In genomic region chr11:117583063-117583801, GRCh38 we compare ENCODE assay signal across 12 cellular contexts.
DNase-seq lines count a peak whose midpoint lies in the region; ATAC-seq and TF ChIP-seq lines count a peak whose summit lies in the region.
"Had no signal": no experiment of that assay in that cellular context is flagged by ENCODE, and none has a peak within 500 bp of the region (broad histone marks: within the 10 kb centered on the region; RNA-seq: fewer than 3 reads in every experiment).

No MANE protein-coding gene starts in this region.

- no peak for TF ChIP-seq CTCF in foreskin keratinocyte (conservative IDR thresholded peaks at IDR 0.05)
- TF ChIP-seq CTCF in neural crest cell (conservative IDR thresholded peaks at IDR 0.05): no peak

- no peaks in the 10 kb centered on the region for H3K9me3 ChIP-seq in BLaER1

- H3K36me3 Mint-ChIP-seq in neural crest cell (ENCODE audit: low read depth): no peaks in the 10 kb centered on the region
- H3K36me3 Mint-ChIP-seq in natural killer cell treated with Interleukin-12 subunit alpha and Interleukin-12 subunit beta and Interleukin-15 and Interleukin-18, amount 100 ng/mL, for 72 hours: no peaks in the 10 kb centered on the region

- no peaks in the 10 kb centered on the region for H3K36me3 ChIP-seq in BLaER1

- peak overlapping the region; percentile 89 for H3K4me2 ChIP-seq in BLaER1

- no peaks in the 10 kb centered on the region for H4K20me1 ChIP-seq in BLaER1

- H3K9me3 Mint-ChIP-seq in neural crest cell: no peaks in the 10 kb centered on the region
- no peaks in the 10 kb centered on the region for H3K9me3 Mint-ChIP-seq in natural killer cell treated with Interleukin-12 subunit alpha and Interleukin-12 subunit beta and Interleukin-15 and Interleukin-18, amount 100 ng/mL, for 72 hours
- H3K9me3 Mint-ChIP-seq: activated T-cell treated with anti-CD3 and anti-CD28 coated beads, Interleukin-2, amount 50 U/mL, for 24 hours had no signal

- ATAC-seq in foreskin keratinocyte (peak; percentile 11), HG03139 (IDR thresholded peaks at IDR 0.05; ENCODE audit: unreplicated experiment) (no peak)
- no peak for ATAC-seq in natural killer cell treated with Interleukin-12 subunit alpha and Interleukin-12 subunit beta and Interleukin-15 and Interleukin-18, amount 100 ng/mL, for 72 hours

- H3K4me3 ChIP-seq in BLaER1: 0 out of 2 replicates have a peak overlapping the region, but pooled peaks have one; percentile 1

- peak overlapping the region; percentile 25; the same call in 1 of the 2 replicates for H3K27ac ChIP-seq in BLaER1
- H3K27ac ChIP-seq in foreskin keratinocyte: no peak overlapping the region

- peaks cover 28% of the 10 kb centered on the region for H3K4me1 Mint-ChIP-seq in neural crest cell
- H3K4me1 Mint-ChIP-seq in natural killer cell treated with Interleukin-12 subunit alpha and Interleukin-12 subunit beta and Interleukin-15 and Interleukin-18, amount 100 ng/mL, for 72 hours (ENCODE audit: low read depth in 2 of 2): no peaks in the 10 kb centered on the region

- H3K27me3 ChIP-seq in BLaER1 (no peaks in the 10 kb centered on the region), foreskin keratinocyte (peaks cover 23% of the 10 kb centered on the region)

- H3K4me1 ChIP-seq in BLaER1 (peaks cover 41% of the 10 kb centered on the region), foreskin keratinocyte (no peaks in the 10 kb centered on the region)

- no peak overlapping the region for H3K9ac ChIP-seq in BLaER1

- peak overlapping the region; percentile 44 for H3K4me3 Mint-ChIP-seq in neural crest cell
- H3K4me3 Mint-ChIP-seq in natural killer cell treated with Interleukin-12 subunit alpha and Interleukin-12 subunit beta and Interleukin-15 and Interleukin-18, amount 100 ng/mL, for 72 hours: no peak overlapping the region
- H3K4me3 Mint-ChIP-seq: activated T-cell treated with anti-CD3 and anti-CD28 coated beads, Interleukin-2, amount 50 U/mL, for 24 hours had no signal

- peaks cover 6% of the 10 kb centered on the region for H3K27me3 Mint-ChIP-seq in neural crest cell (ENCODE audit: low read depth)
- peaks cover 6 to 14% of the 10 kb centered on the region in 2 donors for H3K27me3 Mint-ChIP-seq in natural killer cell treated with Interleukin-12 subunit alpha and Interleukin-12 subunit beta and Interleukin-15 and Interleukin-18, amount 100 ng/mL, for 72 hours

- H3K27ac Mint-ChIP-seq in neural crest cell (ENCODE audit: unreplicated experiment): peak overlapping the region; percentile 39
- H3K27ac Mint-ChIP-seq in natural killer cell treated with Interleukin-12 subunit alpha and Interleukin-12 subunit beta and Interleukin-15 and Interleukin-18, amount 100 ng/mL, for 72 hours: no peak overlapping the region
- H3K27ac Mint-ChIP-seq: activated T-cell treated with anti-CD3 and anti-CD28 coated beads, Interleukin-2, amount 50 U/mL, for 24 hours had no signal

- peak; percentile 77 for DNase-seq in NCI-H2107 treated with DMSO at 0.1 percent for 48 hours (lab: John Stamatoyannopoulos, UW; ENCODE audit: unreplicated experiment)
- no peak for DNase-seq in foreskin keratinocyte
- peak; percentile 38 for DNase-seq in neural crest cell (ENCODE audit: low read depth, low spot score)
- DNase-seq in activated CD8-positive, alpha-beta memory T cell treated with anti-CD3 and anti-CD28 coated beads for 24 hours: no peak
- no peak for DNase-seq in natural killer cell treated with Interleukin-12 subunit alpha and Interleukin-12 subunit beta and Interleukin-15 and Interleukin-18, amount 100 ng/mL, for 72 hours (ENCODE audit: low spot score)
- no peak for DNase-seq in NCI-H1436 (lab: John Stamatoyannopoulos, UW)
- DNase-seq: activated CD4-positive, CD25-positive, alpha-beta regulatory T cell; activated T-cell treated with anti-CD3 and anti-CD28 coated beads, Interleukin-2, amount 50 U/mL, for 24 hours; NCI-H2227 treated with DMSO at 0.1 percent for 48 hours; stimulated activated CD8-positive, alpha-beta memory T cell treated with anti-CD3 and anti-CD28 coated beads, Interleukin-4, amount 100 ng/mL, for 48 hours had no signal

Comparison
In these comparisons a context has a peak if more than half of its experiments do, and no peak if none do; other contexts are left out.
1. DNase-seq: peak in NCI-H2107 treated with DMSO at 0.1 percent for 48 hours (single experiment) and neural crest cell (single experiment); none in foreskin keratinocyte (0 of 2), activated CD8-positive, alpha-beta memory T cell treated with anti-CD3 and anti-CD28 coated beads for 24 hours (single experiment), natural killer cell treated with Interleukin-12 subunit alpha and Interleukin-12 subunit beta and Interleukin-15 and Interleukin-18, amount 100 ng/mL, for 72 hours (single experiment) and NCI-H1436 (single experiment).